ENCODE assay signal across 7 cellular contexts in genomic region chr5:164119806-164120440, GRCh38.
DNase-seq lines count a peak whose midpoint lies in the region; ATAC-seq and TF ChIP-seq lines count a peak whose summit lies in the region.

No MANE protein-coding gene starts in this region.

- no peaks in the 10 kb centered on the region for H3K27me3 Mint-ChIP-seq in mesothelial cell of epicardium (ENCODE audit: low read depth)

- TF ChIP-seq CTCF in mesothelial cell of epicardium (IDR thresholded peaks at IDR 0.05; ENCODE audit: unreplicated experiment) = no peak
- no peak for TF ChIP-seq CTCF in GM13976 (IDR thresholded peaks at IDR 0.05; ENCODE audit: borderline replicate concordance, control extremely low read depth, extremely low read depth, insufficient read depth, missing control alignments)

- peak; percentile 91 for ATAC-seq in GM18868 (IDR thresholded peaks at IDR 0.05; ENCODE audit: unreplicated experiment)
- ATAC-seq in HG02798 (IDR thresholded peaks at IDR 0.05; ENCODE audit: poor library complexity, unreplicated experiment) = peak; percentile 82

- peaks cover 44% of the 10 kb centered on the region for H3K9me3 Mint-ChIP-seq in mesothelial cell of epicardium

- H3K36me3 Mint-ChIP-seq in mesothelial cell of epicardium = peaks cover 2% of the 10 kb centered on the region

- peaks cover 10% of the 10 kb centered on the region for H3K4me1 Mint-ChIP-seq in mesothelial cell of epicardium

- peak; percentile 58 for DNase-seq in SK-MEL-5 (ENCODE audit: low read depth, low spot score)
- no peak for DNase-seq in mesothelial cell of epicardium (ENCODE audit: low spot score in 2 of 2, unreplicated experiment in 2 of 2)
- no peak for DNase-seq in GM13976 (ENCODE audit: low spot score)
- DNase-seq in cerebellar nuclear complex (lab: John Stamatoyannopoulos, UW) = no peak
- DNase-seq in HCEC 1CT = no peak

- peak overlapping the region; percentile 51 for H3K27ac Mint-ChIP-seq in mesothelial cell of epicardium

- in situ Hi-C loops in SK-MEL-5 (cut with HindIII; ENCODE audit: low pct_unique_long_range_greater_than_20kb, low sequenced_read_pairs) (no loop called here), GM13976 (cut with MboI; ENCODE audit: low sequenced_read_pairs, unreplicated experiment) (no loop called here)

- no peak overlapping the region for H3K4me3 Mint-ChIP-seq in mesothelial cell of epicardium
